Comparison of ENCODE assay signal across 22 cellular contexts in the genomic region with DNA sequence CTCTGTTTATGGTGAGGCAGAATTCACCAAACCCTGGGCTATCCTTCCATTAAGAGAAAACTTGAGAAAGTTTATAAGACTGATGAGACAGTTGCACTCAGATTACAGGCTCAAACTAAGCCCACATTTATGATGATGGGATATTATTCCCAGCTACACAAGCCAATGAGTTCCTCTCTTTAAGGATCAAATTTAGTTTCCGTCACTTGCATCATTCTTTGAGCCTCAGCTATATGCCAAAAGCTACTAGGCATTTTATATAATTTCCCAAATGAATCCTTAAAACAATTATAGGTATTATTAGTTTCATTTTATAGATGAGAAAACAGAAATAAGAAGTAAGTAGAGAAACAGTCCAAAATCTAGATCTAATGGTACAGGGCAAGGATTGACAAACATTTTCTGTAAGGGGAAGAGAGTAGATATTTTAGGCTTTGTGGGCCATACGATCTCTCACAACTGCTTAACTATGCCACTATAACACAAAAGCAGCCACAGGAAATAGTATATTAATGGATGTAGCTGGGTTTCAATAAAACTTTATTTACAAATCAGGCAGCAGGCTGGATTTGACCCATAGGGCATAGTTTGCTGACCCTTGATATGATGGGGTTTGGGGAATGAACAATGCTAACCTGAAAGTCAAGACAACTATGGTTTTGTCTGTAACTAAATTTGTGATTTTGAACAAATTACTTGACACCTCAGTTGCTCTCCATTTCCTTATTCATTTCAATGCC.
"Had no signal": no experiment of that assay in that cellular context is flagged by ENCODE, and none has a peak within 500 bp of the region (broad histone marks: within the 10 kb centered on the region; RNA-seq: fewer than 3 reads in every experiment).

No MANE protein-coding gene starts in this region.

- DNase-seq: cortex of kidney; effector CD8-positive, alpha-beta T cell; effector memory CD8-positive, alpha-beta T cell; endodermal cell; erythroblast; esophagus squamous epithelium; foreskin fibroblast; gastrocnemius medialis; glutamatergic neuron; head of caudate nucleus; heart right ventricle; hippocampal formation; left cardiac atrium; left lung; left ventricle myocardium superior; lower lobe of right lung; mesenchymal stem cell; naive thymus-derived CD4-positive, alpha-beta T cell had no signal

- H3K36me3 ChIP-seq: esophagus squamous epithelium, gastrocnemius medialis, heart right ventricle, left lung, lower lobe of right lung had no signal

- H3K4me3 Mint-ChIP-seq: dendritic cell treated with granulocyte-macrophage colony-stimulating factor and Interleukin-4, amounts not matched to agents 40 ng/mL and 50 ng/mL, for 4 days; effector memory CD8-positive, alpha-beta T cell; endodermal cell; mesothelial cell of epicardium; naive thymus-derived CD4-positive, alpha-beta T cell had no signal

- H3K36me3 Mint-ChIP-seq: naive thymus-derived CD4-positive, alpha-beta T cell had no signal

- H3K27ac Mint-ChIP-seq: dendritic cell treated with granulocyte-macrophage colony-stimulating factor and Interleukin-4, amounts not matched to agents 40 ng/mL and 50 ng/mL, for 4 days; effector memory CD8-positive, alpha-beta T cell; endodermal cell; naive thymus-derived CD4-positive, alpha-beta T cell had no signal

- H3K27me3 ChIP-seq: esophagus squamous epithelium, gastrocnemius medialis, heart right ventricle, left lung had no signal

- H3K9me3 ChIP-seq: esophagus squamous epithelium, gastrocnemius medialis, left lung, lower lobe of right lung, mucosa of descending colon had no signal

- H3K9me3 Mint-ChIP-seq: effector memory CD8-positive, alpha-beta T cell had no signal

- H3K4me1 ChIP-seq: left lung had no signal

- H3K27me3 Mint-ChIP-seq: dendritic cell treated with granulocyte-macrophage colony-stimulating factor and Interleukin-4, amounts not matched to agents 40 ng/mL and 50 ng/mL, for 4 days had no signal

- H3K27ac ChIP-seq: epithelial cell of prostate, gastrocnemius medialis, left lung, lower lobe of right lung had no signal

- H3K4me3 ChIP-seq: esophagus squamous epithelium, gastrocnemius medialis, heart right ventricle, left lung, lower lobe of right lung, mucosa of descending colon had no signal
